In the genomic region with DNA sequence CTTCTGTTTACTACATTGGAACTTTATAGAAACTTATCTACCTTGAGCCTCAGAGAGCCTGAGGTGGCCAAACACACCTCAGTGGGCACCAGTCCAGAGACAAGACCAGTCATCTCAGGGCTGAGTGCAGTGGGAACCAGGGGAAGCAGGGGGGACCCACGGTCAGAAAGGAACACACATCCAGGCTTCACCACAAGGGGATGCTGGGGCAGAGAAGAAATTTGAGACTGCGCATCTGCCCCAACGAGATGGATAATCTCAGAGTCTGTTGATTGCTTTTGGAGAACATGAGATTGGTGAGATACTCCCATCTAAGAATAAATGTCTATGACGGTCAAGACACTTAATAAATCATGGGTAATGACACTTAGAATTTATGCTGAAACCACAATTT, we compare ENCODE assay signal across 17 cellular contexts.
DNase-seq lines count a peak whose midpoint lies in the region; ATAC-seq and TF ChIP-seq lines count a peak whose summit lies in the region.
"Had no signal": no experiment of that assay in that cellular context is flagged by ENCODE, and none has a peak within 500 bp of the region (broad histone marks: within the 10 kb centered on the region; RNA-seq: fewer than 3 reads in every experiment).

No MANE protein-coding gene starts in this region.

- no peak overlapping the region for H3K4me3 ChIP-seq in CD8-positive, alpha-beta T cell (ENCODE audit: low read depth, low read length)
- H3K4me3 ChIP-seq in OCI-LY7 (ENCODE audit: low read depth, low read length, poor library complexity, severe bottlenecking) (no peak overlapping the region), endodermal cell (ENCODE audit: low read length) (no peak overlapping the region), psoas muscle (no peak overlapping the region)
- H3K4me3 ChIP-seq in effector memory CD4-positive, alpha-beta T cell (ENCODE audit: insufficient read depth, low read depth, low read length, poor library complexity, severe bottlenecking): no peak overlapping the region
- H3K4me3 ChIP-seq: colonic mucosa, tibial nerve had no signal

- peaks cover 8% of the 10 kb centered on the region for H3K4me1 Mint-ChIP-seq in CD8-positive, alpha-beta T cell (ENCODE audit: low read depth)
- H3K4me1 Mint-ChIP-seq in endodermal cell: peaks cover 19% of the 10 kb centered on the region

- H3K27ac Mint-ChIP-seq in CD8-positive, alpha-beta T cell: peak overlapping the region; percentile 58
- peak overlapping the region; percentile 8 for H3K27ac Mint-ChIP-seq in endodermal cell

- H3K79me2 ChIP-seq in OCI-LY7 (ENCODE audit: insufficient read depth, low read depth, low read length): no peaks in the 10 kb centered on the region

- CTCF ChIA-PET in CD8-positive, alpha-beta T cell (lab: Charles Lee): interaction anchor here (0.7 to 1.1 kb wide), 2 partner anchors 244 to 353 kb away, joined by 3 read pairs; no protein-coding TSS in a partner anchor
- CTCF ChIA-PET in OCI-LY7 (lab: Charles Lee; ENCODE audit: unreplicated experiment): no interaction called here

- H3K27me3 ChIP-seq in CD8-positive, alpha-beta T cell (ENCODE audit: insufficient read depth, low read length): no peaks in the 10 kb centered on the region
- H3K27me3 ChIP-seq in endodermal cell (ENCODE audit: control insufficient read depth, insufficient read depth, low read length, poor library complexity, severe bottlenecking): no peaks in the 10 kb centered on the region
- no peaks in the 10 kb centered on the region for H3K27me3 ChIP-seq in psoas muscle (ENCODE audit: insufficient read depth in 3 of 3, low read length in 2 of 3)
- no peaks in the 10 kb centered on the region for H3K27me3 ChIP-seq in effector memory CD4-positive, alpha-beta T cell (replicated peaks; ENCODE audit: control insufficient read depth, insufficient read depth, low read length, poor library complexity, severe bottlenecking)
- H3K27me3 ChIP-seq: colonic mucosa, tibial nerve had no signal

- POLR2A ChIA-PET in CD8-positive, alpha-beta T cell (lab: Charles Lee): interaction anchor here (1.6 kb wide), 1 partner anchor 10 kb away, joined by 5 read pairs; no protein-coding TSS in a partner anchor
- POLR2A ChIA-PET in OCI-LY7 (lab: Charles Lee): interaction anchor here (0.6 kb wide), 1 partner anchor 203 kb away, joined by 3 read pairs; no protein-coding TSS in a partner anchor

- no peak overlapping the region for H3K4me3 Mint-ChIP-seq in CD8-positive, alpha-beta T cell
- no peak overlapping the region for H3K4me3 Mint-ChIP-seq in endodermal cell

- WGBS in endodermal cell (ENCODE audit: insufficient coverage in 1 of 2, insufficient read length in 1 of 2), 2 experiments: 84 to 90% methylated on average over 3 to 4 of the region's 4 CpGs
- 50 to 63% (median 51%) methylated on average over 4 of the region's 4 CpGs for WGBS in psoas muscle, 3 donors

- no peaks in the 10 kb centered on the region for H4K20me1 ChIP-seq in OCI-LY7 (ENCODE audit: insufficient read depth, low read length)

- intact Hi-C loops in CD8-positive, alpha-beta T cell (cut with DNase I, micrococcal nuclease): no loop called here
- intact Hi-C loops in OCI-LY7 (cut with micrococcal nuclease; ENCODE audit: unreplicated experiment) (no loop called here), psoas muscle (cut with DNase I) (loop anchor here in 1 of 2 donors (10.0 kb wide), 1 partner anchor 156 kb away; no protein-coding TSS in a partner anchor)

- no peaks in the 10 kb centered on the region for H3K9me3 ChIP-seq in CD8-positive, alpha-beta T cell (ENCODE audit: low read length)
- H3K9me3 ChIP-seq in OCI-LY7 (ENCODE audit: low read length) (no peaks in the 10 kb centered on the region), endodermal cell (ENCODE audit: control insufficient read depth, low read length) (no peaks in the 10 kb centered on the region), psoas muscle (no peaks in the 10 kb centered on the region)
- H3K9me3 ChIP-seq in effector memory CD4-positive, alpha-beta T cell (ENCODE audit: control insufficient read depth, low read length): no peaks in the 10 kb centered on the region
- H3K9me3 ChIP-seq: colonic mucosa, tibial nerve had no signal

- no peaks in the 10 kb centered on the region for H3K4me1 ChIP-seq in CD8-positive, alpha-beta T cell (ENCODE audit: insufficient read depth, low read length)
- H3K4me1 ChIP-seq in OCI-LY7 (ENCODE audit: insufficient read depth, low read length, poor library complexity, severe bottlenecking) (peaks cover 21% of the 10 kb centered on the region), endodermal cell (ENCODE audit: control insufficient read depth, insufficient read depth, low read length) (peaks cover 2% of the 10 kb centered on the region), psoas muscle (peaks cover 4% of the 10 kb centered on the region)
- H3K4me1 ChIP-seq in effector memory CD4-positive, alpha-beta T cell (ENCODE audit: control insufficient read depth, insufficient read depth, low read length, poor library complexity, severe bottlenecking): no peaks in the 10 kb centered on the region
- H3K4me1 ChIP-seq: colonic mucosa had no signal

- no peak overlapping the region for H3K27ac ChIP-seq in CD8-positive, alpha-beta T cell (ENCODE audit: low read depth, low read length)
- H3K27ac ChIP-seq in OCI-LY7 (ENCODE audit: low read depth, low read length, poor library complexity, severe bottlenecking) (peak overlapping the region; percentile 58), endodermal cell (ENCODE audit: low read depth, low read length) (no peak overlapping the region), psoas muscle (no peak overlapping the region)
- no peak overlapping the region for H3K27ac ChIP-seq in effector memory CD4-positive, alpha-beta T cell (ENCODE audit: insufficient read depth, low read length, poor library complexity, severe bottlenecking)
- H3K27ac ChIP-seq: colonic mucosa had no signal

- peaks cover 55% of the 10 kb centered on the region for H3K36me3 ChIP-seq in CD8-positive, alpha-beta T cell (ENCODE audit: insufficient read depth, low read length)
- peaks cover 37% of the 10 kb centered on the region for H3K36me3 ChIP-seq in OCI-LY7 (ENCODE audit: insufficient read depth, low read length)
- H3K36me3 ChIP-seq in endodermal cell (ENCODE audit: control insufficient read depth, insufficient read depth, low read length): no peaks in the 10 kb centered on the region
- peaks cover 2 to 65% of the 10 kb centered on the region in 2 donors for H3K36me3 ChIP-seq in psoas muscle (ENCODE audit: insufficient read depth in 1 of 2, low read depth in 1 of 2)
- H3K36me3 ChIP-seq in effector memory CD4-positive, alpha-beta T cell (ENCODE audit: control insufficient read depth, insufficient read depth, low read length): peaks cover 84% of the 10 kb centered on the region
- H3K36me3 ChIP-seq: colonic mucosa had no signal

- no peaks in the 10 kb centered on the region for H3K27me3 Mint-ChIP-seq in CD8-positive, alpha-beta T cell (ENCODE audit: low read depth)
- no peaks in the 10 kb centered on the region for H3K27me3 Mint-ChIP-seq in endodermal cell (ENCODE audit: insufficient read depth)

- no peak for TF ChIP-seq CTCF in CD8-positive, alpha-beta T cell (IDR thresholded peaks at IDR 0.05)
- TF ChIP-seq CTCF in OCI-LY7 (conservative IDR thresholded peaks at IDR 0.05; ENCODE audit: low read length) (no peak), endodermal cell (conservative IDR thresholded peaks at IDR 0.05) (peak; percentile 53), psoas muscle (IDR thresholded peaks at IDR 0.05) (no peak)

- BruUV-seq in OCI-LY7 (replicated peaks; lab: Mats Ljungman, UMichigan): no TSS peak

- H2AFZ ChIP-seq in OCI-LY7 (ENCODE audit: low read length): no peak overlapping the region

- no peak for DNase-seq in CD8-positive, alpha-beta T cell
- DNase-seq in OCI-LY7 (ENCODE audit: low spot score) (no peak), endodermal cell (no peak), psoas muscle (no peak)
- no peak for DNase-seq in effector memory CD4-positive, alpha-beta T cell
- no peak for DNase-seq in stimulated activated CD4-positive, alpha-beta T cell treated with anti-CD3 and anti-CD28 coated beads, Interleukin-2, amount 100 ng/mL, for 48 hours
- DNase-seq: activated CD4-positive, alpha-beta T cell treated with anti-CD3 and anti-CD28 coated beads, Interleukin-2, amount 50 U/mL, for 4 hours; activated naive CD4-positive, alpha-beta T cell treated with anti-CD3 and anti-CD28 coated beads, Interleukin-2, amount 50 U/mL, for 16 hours; AML-193; colonic mucosa; foreskin fibroblast; NCI-H524 treated with DMSO at 0.1 percent for 48 hours; PC-3; SIG-M5 had no signal

- no peak overlapping the region for H3K9ac ChIP-seq in endodermal cell (ENCODE audit: extremely low read depth, low read length, poor library complexity, severe bottlenecking)

- H3K36me3 Mint-ChIP-seq in CD8-positive, alpha-beta T cell: peaks cover 98% of the 10 kb centered on the region
- H3K36me3 Mint-ChIP-seq in endodermal cell (ENCODE audit: low read depth): peaks cover 6% of the 10 kb centered on the region

- no peaks in the 10 kb centered on the region for H3K9me2 ChIP-seq in OCI-LY7 (ENCODE audit: insufficient read depth, low read length)

- no peak overlapping the region for H3K4me2 ChIP-seq in OCI-LY7 (ENCODE audit: low read length)

- no peak for ATAC-seq in CD8-positive, alpha-beta T cell
- ATAC-seq in psoas muscle (peak in 3 of 4 donors; percentile 11 to 23 (median 20)), HG03469 (IDR thresholded peaks at IDR 0.05; ENCODE audit: unreplicated experiment) (no peak), GM19463 (IDR thresholded peaks at IDR 0.05; ENCODE audit: unreplicated experiment) (no peak)
- ATAC-seq: PC-3 had no signal

- peaks cover 2% of the 10 kb centered on the region for H3K9me3 Mint-ChIP-seq in CD8-positive, alpha-beta T cell
- H3K9me3 Mint-ChIP-seq in endodermal cell: no peaks in the 10 kb centered on the region

Comparison
In these comparisons a context has a peak if more than half of its experiments do, and no peak if none do; other contexts are left out.
1. ATAC-seq: peak in psoas muscle (3 of 4); none in CD8-positive, alpha-beta T cell (single experiment), HG03469 (single experiment) and GM19463 (single experiment).